7 cellular contexts compared by ENCODE assay signal in genomic region chrX:4238916-4239315, GRCh38.
"Had no signal": no experiment of that assay in that cellular context is flagged by ENCODE, and none has a peak within 500 bp of the region (broad histone marks: within the 10 kb centered on the region; RNA-seq: fewer than 3 reads in every experiment).

No MANE protein-coding gene starts in this region.

- H3K4me1 ChIP-seq: HAP-1 had no signal

- H3K9ac ChIP-seq: GM23248, KMS-11 had no signal

- H3K27ac ChIP-seq: GM23248, KMS-11 had no signal

- H3K9me3 ChIP-seq: HAP-1 had no signal

- H3K36me3 ChIP-seq: HAP-1 had no signal

- H2AFZ ChIP-seq: GM23248 had no signal

- H3K4me2 ChIP-seq: KMS-11 had no signal

- ATAC-seq: HCT116 had no signal

- H3K4me3 ChIP-seq: GM23248, HAP-1 had no signal

- FAIRE-seq: HTR-8/SVneo had no signal

- DNase-seq: GM23248, GOT3, H7 had no signal
